In the genomic region with DNA sequence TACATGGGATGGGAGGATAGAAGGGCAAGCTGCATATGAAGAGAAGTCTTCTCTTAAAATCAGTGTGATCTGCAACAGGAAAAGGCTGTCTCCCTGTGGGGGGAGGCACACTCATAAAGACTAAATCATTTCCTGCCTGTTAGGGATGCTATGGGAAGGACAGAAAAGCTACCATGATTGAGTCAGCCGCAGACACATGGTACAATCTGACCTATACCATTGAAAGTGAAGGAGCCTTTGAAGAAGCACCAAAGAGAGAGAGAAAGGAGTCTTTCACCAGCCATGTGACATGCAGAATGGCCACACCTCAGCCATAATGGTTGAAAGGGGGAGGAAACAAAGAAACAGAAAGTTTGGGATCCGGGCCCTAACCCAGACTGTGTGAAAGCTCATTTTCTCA, we compare ENCODE assay signal across 11 cellular contexts. TPM values are rescaled to one million over a fixed set of nuclear protein-coding genes. Genes with fewer than 3 reads are reported as not detected.
A peak's percentile ranks its signal among the peaks of the same experiment; 100 is the strongest.
DNase-seq lines count a peak whose midpoint lies in the region; ATAC-seq, FAIRE-seq and TF ChIP-seq lines count a peak whose summit lies in the region.
"Had no signal": no experiment of that assay in that cellular context is flagged by ENCODE, and none has a peak within 500 bp of the region (broad histone marks: within the 10 kb centered on the region; RNA-seq: fewer than 3 reads in every experiment).

No MANE protein-coding gene starts in this region.

- POLR2A ChIA-PET in A673 (lab: Charles Lee; ENCODE audit: low non-redundant PET) = no interaction called here
- POLR2A ChIA-PET in H1 (lab: Charles Lee; ENCODE audit: partially characterized antibody) = no interaction called here

- H2BK12ac ChIP-seq in H1 (ENCODE audit: low read depth, low read length) = no peak overlapping the region

- ATAC-seq in left colon = no peak
- ATAC-seq: left lobe of liver had no signal

- peaks cover 0 to 59% of the 10 kb centered on the region in 2 experiments; a peak in 2 of 4 replicates for H3K79me2 ChIP-seq in H1 (ENCODE audit: control insufficient read depth in 1 of 2, insufficient read depth in 2 of 2, low read length in 2 of 2)

- TF ChIP-seq CTCF in A673 (conservative IDR thresholded peaks at IDR 0.05; ENCODE audit: low read depth, low read length) = no peak
- TF ChIP-seq CTCF in H1 (IDR thresholded peaks at IDR 0.05; ENCODE audit: control extremely low read depth in 1 of 3, insufficient read depth in 1 of 3, low read depth in 1 of 3, low read length in 3 of 3) = no peak
- no peak for TF ChIP-seq CTCF in suprapubic skin (IDR thresholded peaks at IDR 0.05)

- no peak overlapping the region for H2AK5ac ChIP-seq in H1 (ENCODE audit: low read depth, low read length)

- peaks cover 16% of the 10 kb centered on the region for H3K79me1 ChIP-seq in H1 (ENCODE audit: low read depth, low read length)

- WGBS in H1 (ENCODE audit: extremely low coverage in 1 of 2, insufficient coverage in 1 of 2, insufficient read length in 1 of 2, insufficient replicate concordance in 2 of 2, low coverage in 1 of 2, low lambda C conversion rate in 2 of 2, missing lambda C conversion rate in 1 of 2), 2 experiments = 41% methylated on average over 2 of the region's 2 CpGs; no CpG with 5 or more reads in 1 of the 2 experiments
- WGBS in suprapubic skin = 87% methylated on average over 2 of the region's 2 CpGs

- TF ChIP-seq RAD21 in H1 (IDR thresholded peaks at IDR 0.05 in 1 of 2, conservative IDR thresholded peaks at IDR 0.05 in 1 of 2; ENCODE audit: low read depth in 2 of 2, low read length in 2 of 2) = no peak

- no peak overlapping the region for H2BK20ac ChIP-seq in H1 (ENCODE audit: low read length)

- in situ Hi-C loops in SK-MEL-5 (cut with HindIII; ENCODE audit: low pct_unique_long_range_greater_than_20kb, low sequenced_read_pairs) = no loop called here

- H2BK5ac ChIP-seq in H1 (ENCODE audit: low read depth, low read length) = 0 out of 2 replicates have a peak overlapping the region, but pooled peaks have one; percentile 22

- H3K9ac ChIP-seq in H1 (replicated peaks in 1 of 4; ENCODE audit: extremely low read depth in 1 of 4, low read depth in 3 of 4, low read length in 3 of 4) = no peak overlapping the region

- CTCF ChIA-PET in A673 (lab: Charles Lee) = no interaction called here
- CTCF ChIA-PET in H1 (lab: Charles Lee; ENCODE audit: partially characterized antibody) = interaction anchor here (0.6 to 2.2 kb wide), 7 partner anchors 8 to 220 kb away, joined by 3 to 23 read pairs (median 4); no protein-coding TSS in a partner anchor

- H2AFZ ChIP-seq in H1 (ENCODE audit: low read length) = no peak overlapping the region

- H3K36me3 ChIP-seq in A673 (ENCODE audit: insufficient read depth, low read length, poor library complexity, severe bottlenecking) = no peaks in the 10 kb centered on the region
- H3K36me3 ChIP-seq in H1 (ENCODE audit: control insufficient read depth in 2 of 4, insufficient read depth in 4 of 4, low read length in 3 of 4) = peaks cover 0 to 7% (median 4%) of the 10 kb centered on the region in 4 experiments; a peak in 3 of 8 replicates
- H3K36me3 ChIP-seq in suprapubic skin = peaks cover 18% of the 10 kb centered on the region

- TF ChIP-seq EP300 in H1 (IDR thresholded peaks at IDR 0.05; ENCODE audit: borderline replicate concordance in 1 of 2, low read depth in 2 of 2, low read length in 2 of 2) (no peak), suprapubic skin (IDR thresholded peaks at IDR 0.05) (no peak)

- H3K4me3 ChIP-seq in A673 (ENCODE audit: low read depth, low read length, poor library complexity, severe bottlenecking) (no peak overlapping the region), H1 (ENCODE audit: extremely low read depth in 1 of 4, insufficient read depth in 2 of 4, low read depth in 3 of 4, low read length in 4 of 4) (no peak overlapping the region), suprapubic skin (no peak overlapping the region)

- DNase-seq in A673 (ENCODE audit: low spot score) = peak; percentile 54
- DNase-seq in GM19239 (ENCODE audit: insufficient read length, low spot score) = no peak
- DNase-seq in SK-MEL-5 (ENCODE audit: low read depth, low spot score) = peak; percentile 71
- DNase-seq in H1 (ENCODE audit: low read depth in 1 of 2, low spot score in 2 of 2) = no peak
- DNase-seq in activated effector memory CD4-positive, alpha-beta T cell treated with Interleukin-2 at 50 U/mL for 16 hours = no peak
- no peak for DNase-seq in left colon
- no peak for DNase-seq in NCI-H128 (lab: John Stamatoyannopoulos, UW; ENCODE audit: unreplicated experiment)
- no peak for DNase-seq in suprapubic skin (ENCODE audit: low spot score in 2 of 2)
- DNase-seq: OCI-M1 had no signal

- H4K20me1 ChIP-seq in H1 (replicated peaks in 1 of 2; ENCODE audit: control insufficient read depth in 1 of 2, insufficient read depth in 2 of 2, low read length in 2 of 2) = peaks cover 9 to 16% of the 10 kb centered on the region in 2 experiments

- no peak overlapping the region for H3K18ac ChIP-seq in H1 (ENCODE audit: extremely low read depth, low read length)

- no peak overlapping the region for H2BK120ac ChIP-seq in H1 (replicated peaks; ENCODE audit: low read depth, low read length)

- FAIRE-seq in GM19239 (lab: Jason Lieb, UNC) (peak; percentile 88), H1 (lab: Jason Lieb, UNC) (no peak)
- FAIRE-seq: G401.6 had no signal

- no peak overlapping the region for H4K8ac ChIP-seq in H1 (ENCODE audit: extremely low read depth, insufficient read depth, low read length)

- H3K4ac ChIP-seq in H1 (replicated peaks; ENCODE audit: insufficient read length, low read depth, low read length) = no peak overlapping the region

- intact Hi-C loops in A673 (cut with micrococcal nuclease; ENCODE audit: unreplicated experiment) = no loop called here
- intact Hi-C loops in left colon (cut with DNase I, micrococcal nuclease) = no loop called here

- H3K23me2 ChIP-seq in H1 (ENCODE audit: low read depth, low read length) = no peaks in the 10 kb centered on the region; the same call in none of the 2 replicates

- H3K4me1 ChIP-seq in A673 (ENCODE audit: insufficient read depth, low read length, poor library complexity, severe bottlenecking) (peaks cover 6% of the 10 kb centered on the region), H1 (replicated peaks in 1 of 4; ENCODE audit: control insufficient read depth in 3 of 4, insufficient read depth in 4 of 4, low read length in 3 of 4) (no peaks in the 10 kb centered on the region), suprapubic skin (peaks cover 2% of the 10 kb centered on the region)

- no peak overlapping the region for H4K5ac ChIP-seq in H1 (ENCODE audit: insufficient read length, low read depth, low read length)

- no peaks in the 10 kb centered on the region for H3K9me3 ChIP-seq in A673 (ENCODE audit: low read depth, low read length, poor library complexity, severe bottlenecking)
- H3K9me3 ChIP-seq in H1 (ENCODE audit: insufficient read depth in 2 of 2, low read depth in 1 of 2, low read length in 1 of 2) = no peaks in the 10 kb centered on the region
- no peaks in the 10 kb centered on the region for H3K9me3 ChIP-seq in suprapubic skin

- H3K14ac ChIP-seq in H1 (ENCODE audit: insufficient read length) = no peak overlapping the region

- H3K27me3 ChIP-seq in A673 (replicated peaks; ENCODE audit: insufficient read depth, low read depth, low read length, poor library complexity) = no peaks in the 10 kb centered on the region
- no peaks in the 10 kb centered on the region for H3K27me3 ChIP-seq in H1 (replicated peaks in 1 of 4; ENCODE audit: control insufficient read depth in 3 of 4, extremely low read depth in 1 of 4, insufficient read depth in 3 of 4, low read length in 3 of 4)
- no peaks in the 10 kb centered on the region for H3K27me3 ChIP-seq in suprapubic skin

- no peak overlapping the region for H2BK15ac ChIP-seq in H1 (ENCODE audit: low read length)

- H3K56ac ChIP-seq in H1 (replicated peaks; ENCODE audit: insufficient read length, low read depth, low read length) = no peak overlapping the region

- H3K27ac ChIP-seq in A673 (ENCODE audit: low read depth, low read length, poor library complexity, severe bottlenecking) = peak overlapping the region; percentile 43
- no peak overlapping the region for H3K27ac ChIP-seq in H1 (ENCODE audit: low read depth, low read length)
- no peak overlapping the region for H3K27ac ChIP-seq in suprapubic skin

- no peak overlapping the region for H3K23ac ChIP-seq in H1 (ENCODE audit: insufficient read length)

- no peak overlapping the region for H4K91ac ChIP-seq in H1 (replicated peaks; ENCODE audit: insufficient read length, low read length)

- no peak for TF ChIP-seq POLR2A in H1 (IDR thresholded peaks at IDR 0.05; ENCODE audit: control extremely low read depth in 1 of 2, low read depth in 2 of 2, low read length in 2 of 2)
- TF ChIP-seq POLR2A in suprapubic skin (IDR thresholded peaks at IDR 0.05) = no peak

- no TSS peak for BruUV-seq in A673 (replicated peaks; lab: Mats Ljungman, UMichigan)

- H3K4me2 ChIP-seq in H1 (ENCODE audit: insufficient read depth in 1 of 2, low read depth in 2 of 2, low read length in 2 of 2) = no peak overlapping the region

TF ChIP-seq in H1, 55 proteins besides CTCF, POLR2A, EP300 and RAD21 (continues in another document):
- TF ChIP-seq TCF12 (IDR thresholded peaks at IDR 0.05; ENCODE audit: low read depth, low read length) (no peak), ZNF274 (IDR thresholded peaks at IDR 0.05; ENCODE audit: borderline replicate concordance, extremely low read depth, low read length) (no peak)

RNA-seq across cellular contexts. Expression of gene NUDCD3, which starts 29.1 kb away (rescaled TPM):
- 119 and 123 TPM in 2 replicates for total RNA-seq in A673 (2021)
- 80.5 and 98.2 TPM in 2 replicates for total RNA-seq in SK-MEL-5 (2014; rRNA removed; shearing (Covaris generic))
- 57.7 and 62.9 TPM in 2 replicates for polyA plus RNA-seq in SK-MEL-5 (2015; cell fraction: cytosol; rRNA removed)
- 87.1 and 123 TPM in 2 replicates for polyA plus RNA-seq in SK-MEL-5 (2015; cell fraction: nucleus; rRNA removed)
- total RNA-seq in H1 (2021; fragmentation: NEBNext Ultra II Directional; extraction: Animal tissue kit (Norgen Biotek cat#: 25700)) = 83.8 and 93.7 TPM in 2 replicates
- 35.2 and 36.3 TPM in 2 replicates for polyA plus RNA-seq in H1 (2011; rRNA removed)
- polyA plus RNA-seq in H1 (2011; cell fraction: cytosol; rRNA removed) = 46.0 TPM
- polyA plus RNA-seq in H1 (2011; cell fraction: nucleus; rRNA removed) = 52.0 TPM
- 56.3 to 75.9 TPM (median 60.7 TPM) in 4 replicates for polyA plus RNA-seq in H1 (2012, experiment 1 of 2)
- polyA plus RNA-seq in H1 (2012, experiment 2 of 2) = 36.1 TPM
- 26.9 TPM for polyA plus RNA-seq in H1 (2013, experiment 1 of 2)
- 24.8 TPM for polyA plus RNA-seq in H1 (2013, experiment 2 of 2)
- polyA minus RNA-seq in H1 (2011; rRNA and poly(A)+ RNA removed) = 95.6 and 118 TPM in 2 replicates
- polyA minus RNA-seq in H1 (2011; cell fraction: cytosol; rRNA and poly(A)+ RNA removed) = 35.1 TPM
- 33.6 TPM for polyA minus RNA-seq in H1 (2011; cell fraction: nucleus; rRNA and poly(A)+ RNA removed)
- 10 to 100 TPM; 66.3 to 72.4 TPM for total RNA-seq in left colon
- 100 to 1,000 TPM in 1 of 4 donors, 10 to 100 TPM in 3; 54.3 to 101 (median 64.4) TPM for total RNA-seq in suprapubic skin

Comparison
In these comparisons a context has a peak if more than half of its experiments do, and no peak if none do; other contexts are left out.
1. DNase-seq: peak in A673 (single experiment) and SK-MEL-5 (single experiment); none in GM19239 (single experiment), H1 (0 of 2), activated effector memory CD4-positive, alpha-beta T cell treated with Interleukin-2 at 50 U/mL for 16 hours (single experiment), left colon (0 of 2), NCI-H128 (single experiment) and suprapubic skin (0 of 2).